8 cellular contexts compared by ENCODE assay signal in genomic region chr22:39135092-39135896, GRCh38. TPM values are rescaled to one million over a fixed set of nuclear protein-coding genes. Genes with fewer than 3 reads are reported as not detected.
A peak's percentile ranks its signal among the peaks of the same experiment; 100 is the strongest.
DNase-seq lines count a peak whose midpoint lies in the region; ATAC-seq and TF ChIP-seq lines count a peak whose summit lies in the region.

No MANE protein-coding gene starts in this region.

- H3K36me3 ChIP-seq in psoas muscle (ENCODE audit: insufficient read depth in 1 of 2, low read depth in 1 of 2): peaks cover 0 to 41% of the 10 kb centered on the region in 2 donors

- no peak overlapping the region for H3K4me3 ChIP-seq in psoas muscle

- no peak overlapping the region for H3K4me3 Mint-ChIP-seq in activated CD4-positive, alpha-beta T cell treated with anti-CD3 and anti-CD28 coated beads, Interleukin-2, amount 10 ng/mL, durations not matched to agents 7 days and 5 days

- no peaks in the 10 kb centered on the region for H3K27me3 Mint-ChIP-seq in activated CD4-positive, alpha-beta T cell treated with anti-CD3 and anti-CD28 coated beads, Interleukin-2, amount 10 ng/mL, durations not matched to agents 7 days and 5 days

- no peaks in the 10 kb centered on the region for H3K27me3 ChIP-seq in psoas muscle (ENCODE audit: insufficient read depth in 3 of 3, low read length in 2 of 3)

- WGBS in psoas muscle, 3 donors: 42 to 50% (median 49%) methylated on average over 15 of the region's 15 CpGs

- ATAC-seq in psoas muscle (peak in 2 of 4 donors; percentile 42 to 51), HG02571 (IDR thresholded peaks at IDR 0.05; ENCODE audit: unreplicated experiment) (no peak)

- CTCF ChIA-PET in activated CD4-positive, alpha-beta T cell treated with anti-CD3 and anti-CD28 coated beads, Interleukin-2, amount 10 ng/mL, durations not matched to agents 7 days and 5 days (lab: Charles Lee): interaction anchor here (0.9 to 1.5 kb wide), 8 partner anchors 8 to 271 kb away, joined by 3 to 5 read pairs (median 4); partner anchors contain the start of gene CBX7

- no peak overlapping the region for H3K27ac ChIP-seq in psoas muscle

- no peak overlapping the region for H3K27ac Mint-ChIP-seq in activated CD4-positive, alpha-beta T cell treated with anti-CD3 and anti-CD28 coated beads, Interleukin-2, amount 10 ng/mL, durations not matched to agents 7 days and 5 days

- DNase-seq in EH (ENCODE audit: low read depth) (peak; percentile 50), KBM-7 (peak; percentile 63), fibroblast of peridontal ligament (ENCODE audit: extremely low read depth) (peak; percentile 16), psoas muscle (no peak), NK-92 (lab: John Stamatoyannopoulos, UW; ENCODE audit: unreplicated experiment) (no peak), KG1 (lab: John Stamatoyannopoulos, UW) (no peak)
- peak; percentile 49 for DNase-seq in activated CD4-positive, alpha-beta T cell treated with anti-CD3 and anti-CD28 coated beads, Interleukin-2, amount 10 ng/mL, durations not matched to agents 7 days and 5 days

- H3K4me1 ChIP-seq in psoas muscle: no peaks in the 10 kb centered on the region

- no peaks in the 10 kb centered on the region for H3K36me3 Mint-ChIP-seq in activated CD4-positive, alpha-beta T cell treated with anti-CD3 and anti-CD28 coated beads, Interleukin-2, amount 10 ng/mL, durations not matched to agents 7 days and 5 days (ENCODE audit: low read depth)

- no peaks in the 10 kb centered on the region for H3K9me3 ChIP-seq in psoas muscle

- no peaks in the 10 kb centered on the region for H3K9me3 Mint-ChIP-seq in activated CD4-positive, alpha-beta T cell treated with anti-CD3 and anti-CD28 coated beads, Interleukin-2, amount 10 ng/mL, durations not matched to agents 7 days and 5 days

- POLR2A ChIA-PET in activated CD4-positive, alpha-beta T cell treated with anti-CD3 and anti-CD28 coated beads, Interleukin-2, amount 10 ng/mL, durations not matched to agents 7 days and 5 days (lab: Charles Lee): no interaction called here

- intact Hi-C loops in psoas muscle (cut with DNase I): no loop called here

- peaks cover 5% of the 10 kb centered on the region for H3K4me1 Mint-ChIP-seq in activated CD4-positive, alpha-beta T cell treated with anti-CD3 and anti-CD28 coated beads, Interleukin-2, amount 10 ng/mL, durations not matched to agents 7 days and 5 days

- TF ChIP-seq CTCF in psoas muscle (IDR thresholded peaks at IDR 0.05): peak; percentile 20

- in situ Hi-C loops in KBM-7 (cut with MboI; ENCODE audit: low pct_unique_long_range_greater_than_20kb, low sequenced_read_pairs): no loop called here

RNA-seq across cellular contexts. Expression of gene CBX7, which starts 17.2 kb away (rescaled TPM):
- 10 to 100 TPM; 14.9 to 16.0 TPM for total RNA-seq in activated CD4-positive, alpha-beta T cell treated with anti-CD3 and anti-CD28 coated beads, Interleukin-2, amount 10 ng/mL, durations not matched to agents 7 days and 5 days
- total RNA-seq in psoas muscle: 10 to 100 TPM; 38.0 to 46.8 (median 39.2) TPM
- 10 to 100 TPM; 12.2 to 52.9 (median 30.5) TPM for polyA plus RNA-seq in psoas muscle

RNA-seq across cellular contexts. Expression of gene APOBEC3H, which starts 38.2 kb away (rescaled TPM):
- 10 to 100 TPM; 46.0 to 54.3 TPM for total RNA-seq in activated CD4-positive, alpha-beta T cell treated with anti-CD3 and anti-CD28 coated beads, Interleukin-2, amount 10 ng/mL, durations not matched to agents 7 days and 5 days
- total RNA-seq in psoas muscle: not detected
- under 1 TPM in 1 of 3 donors, not detected in 2; 0.12 TPM for polyA plus RNA-seq in psoas muscle

RNA-seq across cellular contexts. Expression of gene APOBEC3G, which starts 58.2 kb away (rescaled TPM):
- total RNA-seq in activated CD4-positive, alpha-beta T cell treated with anti-CD3 and anti-CD28 coated beads, Interleukin-2, amount 10 ng/mL, durations not matched to agents 7 days and 5 days: 10 to 100 TPM; 89.6 to 96.4 TPM
- 1 to 10 TPM; 1.0 to 1.6 (median 1.3) TPM for total RNA-seq in psoas muscle
- polyA plus RNA-seq in psoas muscle: 1 to 10 TPM in 1 of 3 donors, under 1 TPM in 2; 0.45 to 1.1 (median 0.93) TPM

Comparison
In these comparisons a context has a peak if more than half of its experiments do, and no peak if none do; other contexts are left out.
1. DNase-seq: peak in EH (single experiment), KBM-7 (single experiment), activated CD4-positive, alpha-beta T cell treated with anti-CD3 and anti-CD28 coated beads, Interleukin-2, amount 10 ng/mL, durations not matched to agents 7 days and 5 days (single experiment) and fibroblast of peridontal ligament (single experiment); none in psoas muscle (0 of 2), NK-92 (single experiment) and KG1 (single experiment).
2. RNA of gene APOBEC3H, which starts 38.2 kb away (total RNA-seq): 46.0 to 54.3 TPM in activated CD4-positive, alpha-beta T cell treated with anti-CD3 and anti-CD28 coated beads, Interleukin-2, amount 10 ng/mL, durations not matched to agents 7 days and 5 days; not detected in psoas muscle; every median in the first group is over 10 times any median in the second.
3. RNA of gene APOBEC3G, which starts 58.2 kb away (total RNA-seq): 89.6 to 96.4 TPM in activated CD4-positive, alpha-beta T cell treated with anti-CD3 and anti-CD28 coated beads, Interleukin-2, amount 10 ng/mL, durations not matched to agents 7 days and 5 days; 1.0 to 1.6 TPM in psoas muscle; every median in the first group is over 10 times any median in the second.